8 cellular contexts compared by ENCODE assay signal in genomic region chr11:63635762-63636465, GRCh38. TPM values are rescaled to one million over a fixed set of nuclear protein-coding genes. Genes with fewer than 3 reads are reported as not detected.
DNase-seq lines count a peak whose midpoint lies in the region; ATAC-seq and TF ChIP-seq lines count a peak whose summit lies in the region.

No MANE protein-coding gene starts in this region.

- no peaks in the 10 kb centered on the region for H3K27me3 ChIP-seq in lower lobe of right lung (ENCODE audit: low read depth)

- TF ChIP-seq CTCF in coronary artery (IDR thresholded peaks at IDR 0.05) (peak; percentile 58), lower lobe of right lung (IDR thresholded peaks at IDR 0.05) (peak; percentile 83)

- intact Hi-C loops in Right ventricle myocardium inferior (cut with DNase I): loop anchor here (1.0 to 10.0 kb wide), 3 partner anchors 101 to 601 kb away; no protein-coding TSS in a partner anchor
- intact Hi-C loops in cardiac septum (cut with DNase I): loop anchor here (2.0 kb wide), 1 partner anchor 157 kb away; no protein-coding TSS in a partner anchor
- intact Hi-C loops in lower lobe of right lung (cut with DNase I): loop anchor here (10.0 kb wide), 1 partner anchor 151 kb away; no protein-coding TSS in a partner anchor

- DNase-seq in Right ventricle myocardium inferior (ENCODE audit: missing footprints): no peak
- no peak for DNase-seq in cardiac septum (ENCODE audit: low spot score)
- DNase-seq in NCI-H345 (lab: John Stamatoyannopoulos, UW): peak; percentile 18
- peak; percentile 75 for DNase-seq in activated CD4-positive, alpha-beta T cell treated with anti-CD3 and anti-CD28 coated beads, Interleukin-2, amount 50 U/mL, for 1 hour
- no peak for DNase-seq in coronary artery (ENCODE audit: low spot score)
- DNase-seq in lower lobe of right lung: no peak
- peak; percentile 34 for DNase-seq in stimulated activated CD8-positive, alpha-beta memory T cell treated with anti-CD3 and anti-CD28 coated beads, Interleukin-12 subunit alpha, Interleukin-12 subunit beta, amount 100 ng/mL, for 4 hours (ENCODE audit: low read depth)

- H3K4me3 ChIP-seq in coronary artery: no peak overlapping the region
- H3K4me3 ChIP-seq in lower lobe of right lung: no peak overlapping the region

- ATAC-seq in Right ventricle myocardium inferior: peak; percentile 46
- peak; percentile 84 to 88 for ATAC-seq in lower lobe of right lung
- no peak for ATAC-seq in GM18873 (IDR thresholded peaks at IDR 0.05; ENCODE audit: low FRiP score, unreplicated experiment)

- H3K27ac ChIP-seq in coronary artery (no peak overlapping the region), lower lobe of right lung (no peak overlapping the region)

- no peaks in the 10 kb centered on the region for H3K9me3 ChIP-seq in lower lobe of right lung

- H3K36me3 ChIP-seq in lower lobe of right lung: peaks cover 81% of the 10 kb centered on the region

- H3K4me1 ChIP-seq in lower lobe of right lung: no peaks in the 10 kb centered on the region

RNA-seq across cellular contexts. Expression of gene PLAAT3, which starts 21.7 kb away (rescaled TPM):
- total RNA-seq in Right ventricle myocardium inferior: 200 TPM
- 109 TPM for total RNA-seq in cardiac septum
- 81.9 TPM for total RNA-seq in lower lobe of right lung

RNA-seq across cellular contexts. Expression of gene ATL3, which starts 35.3 kb away (rescaled TPM):
- total RNA-seq in Right ventricle myocardium inferior: 15.4 TPM
- 15.1 TPM for total RNA-seq in cardiac septum
- 72.8 TPM for total RNA-seq in lower lobe of right lung

RNA-seq across cellular contexts. Expression of gene RTN3, which starts 45.4 kb away (rescaled TPM):
- 52.4 TPM for total RNA-seq in Right ventricle myocardium inferior
- 69.6 TPM for total RNA-seq in cardiac septum
- total RNA-seq in lower lobe of right lung: 140 TPM

Comparison
In these comparisons a context has a peak if more than half of its experiments do, and no peak if none do; other contexts are left out.
1. DNase-seq: peak in NCI-H345 (single experiment), activated CD4-positive, alpha-beta T cell treated with anti-CD3 and anti-CD28 coated beads, Interleukin-2, amount 50 U/mL, for 1 hour (single experiment) and stimulated activated CD8-positive, alpha-beta memory T cell treated with anti-CD3 and anti-CD28 coated beads, Interleukin-12 subunit alpha, Interleukin-12 subunit beta, amount 100 ng/mL, for 4 hours (single experiment); none in Right ventricle myocardium inferior (single experiment), cardiac septum (single experiment), coronary artery (single experiment) and lower lobe of right lung (single experiment).